In genomic region chr3:149808209-149808829, GRCh38 we compare ENCODE assay signal across 7 cellular contexts. TPM values are rescaled to one million over a fixed set of nuclear protein-coding genes. Genes with fewer than 3 reads are reported as not detected.
DNase-seq lines count a peak whose midpoint lies in the region; ATAC-seq, FAIRE-seq and TF ChIP-seq lines count a peak whose summit lies in the region.

No MANE protein-coding gene starts in this region.

- H3K4me3 ChIP-seq in GM12875 (ENCODE audit: low read depth, low read length) (no peak overlapping the region), small intestine (ENCODE audit: low read depth in 1 of 2, low read length in 2 of 2) (no peak overlapping the region)

- no peak for ATAC-seq in HG03196 (IDR thresholded peaks at IDR 0.05; ENCODE audit: unreplicated experiment)

- H3K4me1 ChIP-seq in small intestine (ENCODE audit: control insufficient read depth in 2 of 2, insufficient read depth in 1 of 2, low read depth in 1 of 2, low read length in 1 of 2): no peaks in the 10 kb centered on the region

- 28 to 30% (median 28%) methylated on average over 4 of the region's 4 CpGs for WGBS in small intestine, 3 donors

- no peaks in the 10 kb centered on the region for H3K36me3 ChIP-seq in small intestine (ENCODE audit: control insufficient read depth in 2 of 2, insufficient read depth in 2 of 2, low read length in 2 of 2)

- no peaks in the 10 kb centered on the region for H3K9me3 ChIP-seq in small intestine (ENCODE audit: control insufficient read depth, low read depth)

- FAIRE-seq in small intestine (lab: Jason Lieb, UNC): no peak

- peak; percentile 74 for TF ChIP-seq CTCF in GM12875 (IDR thresholded peaks at IDR 0.05; ENCODE audit: borderline replicate concordance, insufficient read depth, low read depth, low read length)

- DNase-seq in NCI-H146 (lab: John Stamatoyannopoulos, UW): peak; percentile 78
- DNase-seq in T-helper 1 cell: peak in 4 of 5 donors; percentile 16 to 43 (median 32)
- DNase-seq in astrocyte of the hippocampus (ENCODE audit: low read depth, low spot score): peak; percentile 90
- peak in 44 of 51 donors; percentile 3 to 83 (median 54) for DNase-seq in hypothalamus (lab: John Stamatoyannopoulos, UW)
- DNase-seq in small intestine: peak; percentile 70

- H3K27ac ChIP-seq in small intestine (ENCODE audit: low read depth in 1 of 2, low read length in 1 of 2): no peak overlapping the region

- H3K27me3 ChIP-seq in small intestine (ENCODE audit: control insufficient read depth in 2 of 2, insufficient read depth in 2 of 2, low read length in 2 of 2): no peaks in the 10 kb centered on the region

RNA-seq across cellular contexts. Expression of gene RNF13, which starts 4.7 kb away (rescaled TPM):
- polyA plus RNA-seq in small intestine: 10 to 100 TPM; 20.8 to 41.7 (median 23.8) TPM

RNA-seq across cellular contexts. Expression of gene ANKUB1, which starts 16.0 kb away (rescaled TPM):
- not detected for polyA plus RNA-seq in small intestine

RNA-seq across cellular contexts. Expression of gene COMMD2, which starts 56.0 kb away (rescaled TPM):
- polyA plus RNA-seq in small intestine: 10 to 100 TPM in 2 of 3 donors, 1 to 10 TPM in 1; 9.8 to 13.9 (median 13.8) TPM

Comparison
In these comparisons a context has a peak if more than half of its experiments do, and no peak if none do; other contexts are left out.
1. DNase-seq: peak in every context shown above with its lines; median percentile 90 in astrocyte of the hippocampus; 78 in NCI-H146; 70 in small intestine; 54 in hypothalamus; 32 in T-helper 1 cell.